ENCODE assay signal across 1 cellular context in the genomic region with DNA sequence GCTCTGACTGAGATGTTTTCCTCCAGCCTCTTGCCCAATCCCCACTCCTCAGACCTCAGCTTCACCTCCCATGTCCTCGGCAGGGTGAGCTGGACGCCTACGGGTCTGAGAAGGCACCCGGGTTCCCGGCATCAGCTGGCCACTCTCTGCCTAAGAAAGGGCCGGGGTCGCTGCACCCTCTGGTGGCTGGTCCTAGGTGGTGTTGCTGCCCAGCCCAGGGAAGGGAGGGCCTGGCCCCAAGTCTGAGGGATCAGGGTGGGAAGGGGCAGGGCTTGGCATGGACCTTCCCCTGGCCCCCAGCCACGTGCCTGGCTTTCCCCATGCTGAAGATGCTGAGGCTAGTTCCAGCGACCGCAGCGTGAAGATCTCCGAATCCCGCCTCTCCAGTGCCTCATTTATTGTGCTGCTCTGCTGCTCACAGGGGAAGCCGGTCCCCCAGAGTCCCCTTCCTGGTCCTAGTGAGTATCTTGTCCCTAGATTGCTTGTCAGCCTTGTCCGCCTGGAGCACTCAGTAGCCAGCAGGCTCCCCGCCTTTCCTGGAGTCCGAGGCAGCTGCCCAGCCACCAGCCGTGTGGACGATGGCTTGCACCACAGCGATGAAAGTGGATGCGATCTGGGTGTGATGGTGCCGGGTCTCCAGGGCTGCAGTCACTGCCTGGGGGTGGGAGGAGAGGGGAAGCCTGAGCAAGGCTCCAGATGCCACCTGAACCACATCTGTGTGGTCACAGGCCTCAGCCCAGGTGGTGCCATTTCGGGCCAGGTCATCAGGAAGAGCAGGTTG.
TF ChIP-seq lines count a peak whose summit lies in the region.

No MANE protein-coding gene starts in this region.

TF ChIP-seq in HepG2, 621 proteins besides CTCF, POLR2A, EP300 and RAD21 (continued from another document and continues in another):
- TF ChIP-seq, protein P1, sequence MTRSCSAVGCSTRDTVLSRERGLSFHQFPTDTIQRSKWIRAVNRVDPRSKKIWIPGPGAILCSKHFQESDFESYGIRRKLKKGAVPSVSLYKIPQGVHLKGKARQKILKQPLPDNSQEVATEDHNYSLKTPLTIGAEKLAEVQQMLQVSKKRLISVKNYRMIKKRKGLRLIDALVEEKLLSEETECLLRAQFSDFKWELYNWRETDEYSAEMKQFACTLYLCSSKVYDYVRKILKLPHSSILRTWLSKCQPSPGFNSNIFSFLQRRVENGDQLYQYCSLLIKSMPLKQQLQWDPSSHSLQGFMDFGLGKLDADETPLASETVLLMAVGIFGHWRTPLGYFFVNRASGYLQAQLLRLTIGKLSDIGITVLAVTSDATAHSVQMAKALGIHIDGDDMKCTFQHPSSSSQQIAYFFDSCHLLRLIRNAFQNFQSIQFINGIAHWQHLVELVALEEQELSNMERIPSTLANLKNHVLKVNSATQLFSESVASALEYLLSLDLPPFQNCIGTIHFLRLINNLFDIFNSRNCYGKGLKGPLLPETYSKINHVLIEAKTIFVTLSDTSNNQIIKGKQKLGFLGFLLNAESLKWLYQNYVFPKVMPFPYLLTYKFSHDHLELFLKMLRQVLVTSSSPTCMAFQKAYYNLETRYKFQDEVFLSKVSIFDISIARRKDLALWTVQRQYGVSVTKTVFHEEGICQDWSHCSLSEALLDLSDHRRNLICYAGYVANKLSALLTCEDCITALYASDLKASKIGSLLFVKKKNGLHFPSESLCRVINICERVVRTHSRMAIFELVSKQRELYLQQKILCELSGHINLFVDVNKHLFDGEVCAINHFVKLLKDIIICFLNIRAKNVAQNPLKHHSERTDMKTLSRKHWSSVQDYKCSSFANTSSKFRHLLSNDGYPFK (CRISPR knock-in tag; IDR thresholded peaks at IDR 0.05; ENCODE audit: borderline replicate concordance): peak; percentile 57; the same call in 1 of the 2 replicates
- TF ChIP-seq SAFB2 (CRISPR knock-in tag; IDR thresholded peaks at IDR 0.05; ENCODE audit: borderline replicate concordance, low read depth): no peak
- no peak for TF ChIP-seq FOXJ3 (CRISPR knock-in tag; IDR thresholded peaks at IDR 0.05; ENCODE audit: borderline replicate concordance)
- TF ChIP-seq ZSCAN9 (CRISPR knock-in tag; IDR thresholded peaks at IDR 0.05; ENCODE audit: borderline replicate concordance): no peak
- TF ChIP-seq ETV6 (CRISPR knock-in tag; conservative IDR thresholded peaks at IDR 0.05): no peak
- no peak for TF ChIP-seq ZNF605 (CRISPR knock-in tag; IDR thresholded peaks at IDR 0.05)
- TF ChIP-seq, protein P2, sequence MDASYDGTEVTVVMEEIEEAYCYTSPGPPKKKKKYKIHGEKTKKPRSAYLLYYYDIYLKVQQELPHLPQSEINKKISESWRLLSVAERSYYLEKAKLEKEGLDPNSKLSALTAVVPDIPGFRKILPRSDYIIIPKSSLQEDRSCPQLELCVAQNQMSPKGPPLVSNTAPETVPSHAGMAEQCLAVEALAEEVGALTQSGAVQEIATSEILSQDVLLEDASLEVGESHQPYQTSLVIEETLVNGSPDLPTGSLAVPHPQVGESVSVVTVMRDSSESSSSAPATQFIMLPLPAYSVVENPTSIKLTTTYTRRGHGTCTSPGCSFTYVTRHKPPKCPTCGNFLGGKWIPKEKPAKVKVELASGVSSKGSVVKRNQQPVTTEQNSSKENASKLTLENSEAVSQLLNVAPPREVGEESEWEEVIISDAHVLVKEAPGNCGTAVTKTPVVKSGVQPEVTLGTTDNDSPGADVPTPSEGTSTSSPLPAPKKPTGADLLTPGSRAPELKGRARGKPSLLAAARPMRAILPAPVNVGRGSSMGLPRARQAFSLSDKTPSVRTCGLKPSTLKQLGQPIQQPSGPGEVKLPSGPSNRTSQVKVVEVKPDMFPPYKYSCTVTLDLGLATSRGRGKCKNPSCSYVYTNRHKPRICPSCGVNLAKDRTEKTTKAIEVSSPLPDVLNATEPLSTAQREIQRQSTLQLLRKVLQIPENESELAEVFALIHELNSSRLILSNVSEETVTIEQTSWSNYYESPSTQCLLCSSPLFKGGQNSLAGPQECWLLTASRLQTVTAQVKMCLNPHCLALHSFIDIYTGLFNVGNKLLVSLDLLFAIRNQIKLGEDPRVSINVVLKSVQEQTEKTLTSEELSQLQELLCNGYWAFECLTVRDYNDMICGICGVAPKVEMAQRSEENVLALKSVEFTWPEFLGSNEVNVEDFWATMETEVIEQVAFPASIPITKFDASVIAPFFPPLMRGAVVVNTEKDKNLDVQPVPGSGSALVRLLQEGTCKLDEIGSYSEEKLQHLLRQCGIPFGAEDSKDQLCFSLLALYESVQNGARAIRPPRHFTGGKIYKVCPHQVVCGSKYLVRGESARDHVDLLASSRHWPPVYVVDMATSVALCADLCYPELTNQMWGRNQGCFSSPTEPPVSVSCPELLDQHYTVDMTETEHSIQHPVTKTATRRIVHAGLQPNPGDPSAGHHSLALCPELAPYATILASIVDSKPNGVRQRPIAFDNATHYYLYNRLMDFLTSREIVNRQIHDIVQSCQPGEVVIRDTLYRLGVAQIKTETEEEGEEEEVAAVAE (CRISPR knock-in tag; IDR thresholded peaks at IDR 0.05; ENCODE audit: borderline replicate concordance): no peak
- TF ChIP-seq, protein P3, sequence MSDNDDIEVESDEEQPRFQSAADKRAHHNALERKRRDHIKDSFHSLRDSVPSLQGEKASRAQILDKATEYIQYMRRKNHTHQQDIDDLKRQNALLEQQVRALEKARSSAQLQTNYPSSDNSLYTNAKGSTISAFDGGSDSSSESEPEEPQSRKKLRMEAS (IDR thresholded peaks at IDR 0.05): peak; percentile 56; the same call in 1 of the 2 replicates
- TF ChIP-seq ZBTB20 (CRISPR knock-in tag; IDR thresholded peaks at IDR 0.05; ENCODE audit: borderline replicate concordance, low read depth): no peak
- TF ChIP-seq GABPA (IDR thresholded peaks at IDR 0.05; ENCODE audit: low read depth, low read length): no peak
- no peak for TF ChIP-seq GABPA (CRISPR knock-in tag; IDR thresholded peaks at IDR 0.05; ENCODE audit: low read depth)
- no peak for TF ChIP-seq JDP2 (CRISPR knock-in tag; IDR thresholded peaks at IDR 0.05; ENCODE audit: borderline replicate concordance)
- TF ChIP-seq PHF8 (CRISPR knock-in tag; IDR thresholded peaks at IDR 0.05): no peak
- TF ChIP-seq, protein P4, sequence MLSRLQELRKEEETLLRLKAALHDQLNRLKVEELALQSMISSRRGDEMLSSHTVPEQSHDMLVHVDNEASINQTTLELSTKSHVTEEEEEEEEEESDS (CRISPR knock-in tag; IDR thresholded peaks at IDR 0.05; ENCODE audit: borderline replicate concordance): no peak
- no peak for TF ChIP-seq KLF12 (CRISPR knock-in tag; IDR thresholded peaks at IDR 0.05; ENCODE audit: borderline replicate concordance)
- no peak for TF ChIP-seq TAF1 (CRISPR knock-in tag; IDR thresholded peaks at IDR 0.05)
- no peak for TF ChIP-seq GPN1 (CRISPR knock-in tag; IDR thresholded peaks at IDR 0.05; ENCODE audit: borderline replicate concordance)
- no peak for TF ChIP-seq ZNF205 (CRISPR knock-in tag; IDR thresholded peaks at IDR 0.05)
- no peak for TF ChIP-seq DR1 (CRISPR knock-in tag; IDR thresholded peaks at IDR 0.05)
- TF ChIP-seq ZNF674 (CRISPR knock-in tag; IDR thresholded peaks at IDR 0.05; ENCODE audit: low read depth): no peak
- TF ChIP-seq RBAK (CRISPR knock-in tag; IDR thresholded peaks at IDR 0.05): no peak
- TF ChIP-seq RXRA (CRISPR knock-in tag; IDR thresholded peaks at IDR 0.05): no peak; the same call in 1 of the 2 replicates
- no peak for TF ChIP-seq YEATS4 (CRISPR knock-in tag; IDR thresholded peaks at IDR 0.05; ENCODE audit: borderline replicate concordance)
- no peak for TF ChIP-seq ZNF101 (CRISPR knock-in tag; IDR thresholded peaks at IDR 0.05; ENCODE audit: borderline replicate concordance, low read depth)
- TF ChIP-seq MYNN (CRISPR knock-in tag; IDR thresholded peaks at IDR 0.05; ENCODE audit: low read depth): no peak
- TF ChIP-seq ZNF33B (CRISPR knock-in tag; IDR thresholded peaks at IDR 0.05): no peak
- TF ChIP-seq KLF6 (CRISPR knock-in tag; IDR thresholded peaks at IDR 0.05): no peak
- no peak for TF ChIP-seq SMARCC2 (IDR thresholded peaks at IDR 0.05)
- no peak for TF ChIP-seq FOXA3 (CRISPR knock-in tag; IDR thresholded peaks at IDR 0.05)
- TF ChIP-seq NR2F2 (IDR thresholded peaks at IDR 0.05; ENCODE audit: borderline replicate concordance, low read depth): no peak
- TF ChIP-seq, protein P5, sequence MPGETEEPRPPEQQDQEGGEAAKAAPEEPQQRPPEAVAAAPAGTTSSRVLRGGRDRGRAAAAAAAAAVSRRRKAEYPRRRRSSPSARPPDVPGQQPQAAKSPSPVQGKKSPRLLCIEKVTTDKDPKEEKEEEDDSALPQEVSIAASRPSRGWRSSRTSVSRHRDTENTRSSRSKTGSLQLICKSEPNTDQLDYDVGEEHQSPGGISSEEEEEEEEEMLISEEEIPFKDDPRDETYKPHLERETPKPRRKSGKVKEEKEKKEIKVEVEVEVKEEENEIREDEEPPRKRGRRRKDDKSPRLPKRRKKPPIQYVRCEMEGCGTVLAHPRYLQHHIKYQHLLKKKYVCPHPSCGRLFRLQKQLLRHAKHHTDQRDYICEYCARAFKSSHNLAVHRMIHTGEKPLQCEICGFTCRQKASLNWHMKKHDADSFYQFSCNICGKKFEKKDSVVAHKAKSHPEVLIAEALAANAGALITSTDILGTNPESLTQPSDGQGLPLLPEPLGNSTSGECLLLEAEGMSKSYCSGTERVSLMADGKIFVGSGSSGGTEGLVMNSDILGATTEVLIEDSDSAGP (CRISPR knock-in tag; IDR thresholded peaks at IDR 0.05; ENCODE audit: borderline replicate concordance): peak; percentile 44; the same call in 1 of the 2 replicates
- no peak for TF ChIP-seq ZKSCAN5 (CRISPR knock-in tag; IDR thresholded peaks at IDR 0.05)
- TF ChIP-seq ZNF160 (CRISPR knock-in tag; IDR thresholded peaks at IDR 0.05): no peak
- TF ChIP-seq, protein P6, sequence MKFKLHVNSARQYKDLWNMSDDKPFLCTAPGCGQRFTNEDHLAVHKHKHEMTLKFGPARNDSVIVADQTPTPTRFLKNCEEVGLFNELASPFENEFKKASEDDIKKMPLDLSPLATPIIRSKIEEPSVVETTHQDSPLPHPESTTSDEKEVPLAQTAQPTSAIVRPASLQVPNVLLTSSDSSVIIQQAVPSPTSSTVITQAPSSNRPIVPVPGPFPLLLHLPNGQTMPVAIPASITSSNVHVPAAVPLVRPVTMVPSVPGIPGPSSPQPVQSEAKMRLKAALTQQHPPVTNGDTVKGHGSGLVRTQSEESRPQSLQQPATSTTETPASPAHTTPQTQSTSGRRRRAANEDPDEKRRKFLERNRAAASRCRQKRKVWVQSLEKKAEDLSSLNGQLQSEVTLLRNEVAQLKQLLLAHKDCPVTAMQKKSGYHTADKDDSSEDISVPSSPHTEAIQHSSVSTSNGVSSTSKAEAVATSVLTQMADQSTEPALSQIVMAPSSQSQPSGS (CRISPR knock-in tag; IDR thresholded peaks at IDR 0.05): no peak
- no peak for TF ChIP-seq ZNF510 (CRISPR knock-in tag; IDR thresholded peaks at IDR 0.05; ENCODE audit: low read depth)
- TF ChIP-seq, protein P7, sequence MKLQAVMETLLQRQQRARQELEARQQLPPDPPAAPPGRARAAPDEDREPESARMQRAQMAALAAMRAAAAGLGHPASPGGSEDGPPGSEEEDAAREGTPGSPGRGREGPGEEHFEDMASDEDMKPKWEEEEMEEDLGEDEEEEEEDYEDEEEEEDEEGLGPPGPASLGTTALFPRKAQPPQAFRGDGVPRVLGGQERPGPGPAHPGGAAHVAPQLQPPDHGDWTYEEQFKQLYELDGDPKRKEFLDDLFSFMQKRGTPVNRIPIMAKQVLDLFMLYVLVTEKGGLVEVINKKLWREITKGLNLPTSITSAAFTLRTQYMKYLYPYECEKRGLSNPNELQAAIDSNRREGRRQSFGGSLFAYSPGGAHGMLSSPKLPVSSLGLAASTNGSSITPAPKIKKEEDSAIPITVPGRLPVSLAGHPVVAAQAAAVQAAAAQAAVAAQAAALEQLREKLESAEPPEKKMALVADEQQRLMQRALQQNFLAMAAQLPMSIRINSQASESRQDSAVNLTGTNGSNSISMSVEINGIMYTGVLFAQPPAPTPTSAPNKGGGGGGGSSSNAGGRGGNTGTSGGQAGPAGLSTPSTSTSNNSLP (IDR thresholded peaks at IDR 0.05; ENCODE audit: low read depth, low read length): no peak
- 0 out of 2 replicates have a peak, but pooled peaks have one; percentile 65 for TF ChIP-seq ZNF891 (CRISPR knock-in tag; IDR thresholded peaks at IDR 0.05)
- no peak for TF ChIP-seq ZFP36L1 (CRISPR knock-in tag; IDR thresholded peaks at IDR 0.05)
- no peak for TF ChIP-seq SMARCE1 (IDR thresholded peaks at IDR 0.05; ENCODE audit: borderline replicate concordance)
- TF ChIP-seq XBP1 (CRISPR knock-in tag; IDR thresholded peaks at IDR 0.05): no peak
- no peak for TF ChIP-seq NPAS2 (CRISPR knock-in tag; IDR thresholded peaks at IDR 0.05; ENCODE audit: borderline replicate concordance)
- TF ChIP-seq SMC3 (IDR thresholded peaks at IDR 0.05; ENCODE audit: low read length): peak; percentile 65; the same call in 1 of the 2 replicates
- TF ChIP-seq, protein P8, sequence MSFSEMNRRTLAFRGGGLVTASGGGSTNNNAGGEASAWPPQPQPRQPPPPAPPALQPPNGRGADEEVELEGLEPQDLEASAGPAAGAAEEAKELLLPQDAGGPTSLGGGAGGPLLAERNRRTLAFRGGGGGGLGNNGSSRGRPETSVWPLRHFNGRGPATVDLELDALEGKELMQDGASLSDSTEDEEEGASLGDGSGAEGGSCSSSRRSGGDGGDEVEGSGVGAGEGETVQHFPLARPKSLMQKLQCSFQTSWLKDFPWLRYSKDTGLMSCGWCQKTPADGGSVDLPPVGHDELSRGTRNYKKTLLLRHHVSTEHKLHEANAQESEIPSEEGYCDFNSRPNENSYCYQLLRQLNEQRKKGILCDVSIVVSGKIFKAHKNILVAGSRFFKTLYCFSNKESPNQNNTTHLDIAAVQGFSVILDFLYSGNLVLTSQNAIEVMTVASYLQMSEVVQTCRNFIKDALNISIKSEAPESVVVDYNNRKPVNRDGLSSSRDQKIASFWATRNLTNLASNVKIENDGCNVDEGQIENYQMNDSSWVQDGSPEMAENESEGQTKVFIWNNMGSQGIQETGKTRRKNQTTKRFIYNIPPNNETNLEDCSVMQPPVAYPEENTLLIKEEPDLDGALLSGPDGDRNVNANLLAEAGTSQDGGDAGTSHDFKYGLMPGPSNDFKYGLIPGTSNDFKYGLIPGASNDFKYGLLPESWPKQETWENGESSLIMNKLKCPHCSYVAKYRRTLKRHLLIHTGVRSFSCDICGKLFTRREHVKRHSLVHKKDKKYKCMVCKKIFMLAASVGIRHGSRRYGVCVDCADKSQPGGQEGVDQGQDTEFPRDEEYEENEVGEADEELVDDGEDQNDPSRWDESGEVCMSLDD (CRISPR knock-in tag; IDR thresholded peaks at IDR 0.05; ENCODE audit: borderline replicate concordance): no peak
- no peak for TF ChIP-seq ZNF780A (CRISPR knock-in tag; IDR thresholded peaks at IDR 0.05)
- no peak for TF ChIP-seq CBX5 (CRISPR knock-in tag; IDR thresholded peaks at IDR 0.05; ENCODE audit: borderline replicate concordance)
- no peak for TF ChIP-seq ZFP41 (CRISPR knock-in tag; IDR thresholded peaks at IDR 0.05; ENCODE audit: borderline replicate concordance)
- TF ChIP-seq, protein P9, sequence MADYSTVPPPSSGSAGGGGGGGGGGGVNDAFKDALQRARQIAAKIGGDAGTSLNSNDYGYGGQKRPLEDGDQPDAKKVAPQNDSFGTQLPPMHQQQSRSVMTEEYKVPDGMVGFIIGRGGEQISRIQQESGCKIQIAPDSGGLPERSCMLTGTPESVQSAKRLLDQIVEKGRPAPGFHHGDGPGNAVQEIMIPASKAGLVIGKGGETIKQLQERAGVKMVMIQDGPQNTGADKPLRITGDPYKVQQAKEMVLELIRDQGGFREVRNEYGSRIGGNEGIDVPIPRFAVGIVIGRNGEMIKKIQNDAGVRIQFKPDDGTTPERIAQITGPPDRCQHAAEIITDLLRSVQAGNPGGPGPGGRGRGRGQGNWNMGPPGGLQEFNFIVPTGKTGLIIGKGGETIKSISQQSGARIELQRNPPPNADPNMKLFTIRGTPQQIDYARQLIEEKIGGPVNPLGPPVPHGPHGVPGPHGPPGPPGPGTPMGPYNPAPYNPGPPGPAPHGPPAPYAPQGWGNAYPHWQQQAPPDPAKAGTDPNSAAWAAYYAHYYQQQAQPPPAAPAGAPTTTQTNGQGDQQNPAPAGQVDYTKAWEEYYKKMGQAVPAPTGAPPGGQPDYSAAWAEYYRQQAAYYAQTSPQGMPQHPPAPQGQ (CRISPR knock-in tag; IDR thresholded peaks at IDR 0.05; ENCODE audit: borderline replicate concordance): no peak
